ENCODE assay signal across 10 cellular contexts in genomic region chr16:85173077-85173980, GRCh38.
DNase-seq lines count a peak whose midpoint lies in the region; ATAC-seq and TF ChIP-seq lines count a peak whose summit lies in the region.
"Had no signal": no experiment of that assay in that cellular context is flagged by ENCODE, and none has a peak within 500 bp of the region (broad histone marks: within the 10 kb centered on the region; RNA-seq: fewer than 3 reads in every experiment).

No MANE protein-coding gene starts in this region.

- H3K4me3 Mint-ChIP-seq in nephron, result peak overlapping the region; percentile 89 to 95 (median 93)
- H3K4me3 Mint-ChIP-seq: effector memory CD8-positive, alpha-beta T cell; T-cell had no signal

- no peak for DNase-seq in AG09319 (ENCODE audit: extremely low read depth, low read depth)
- peak; percentile 97 for DNase-seq in NCI-H226
- DNase-seq in dermis microvascular lymphatic vessel endothelial cell (ENCODE audit: low read depth in 2 of 2), result peak; percentile 76 to 92
- DNase-seq in DMS153 treated with DMSO at 0.1 percent for 48 hours (lab: John Stamatoyannopoulos, UW; ENCODE audit: unreplicated experiment), result no peak
- DNase-seq in middle frontal gyrus (ENCODE audit: extremely low spot score, low spot score), result no peak
- DNase-seq: effector memory CD8-positive, alpha-beta T cell; T-cell had no signal

- H3K9me3 Mint-ChIP-seq in nephron, result no peaks in the 10 kb centered on the region
- H3K9me3 Mint-ChIP-seq: effector memory CD8-positive, alpha-beta T cell; T-cell had no signal

- peaks cover 75% of the 10 kb centered on the region for H3K4me1 Mint-ChIP-seq in nephron

- H3K27ac Mint-ChIP-seq in nephron, result peak overlapping the region; percentile 62 to 82 (median 69)
- H3K27ac Mint-ChIP-seq: effector memory CD8-positive, alpha-beta T cell; T-cell had no signal

- ATAC-seq in GM18520 (IDR thresholded peaks at IDR 0.05; ENCODE audit: unreplicated experiment) (no peak), GM18519 (IDR thresholded peaks at IDR 0.05; ENCODE audit: low FRiP score, unreplicated experiment) (no peak)
- ATAC-seq: effector memory CD8-positive, alpha-beta T cell; T-cell had no signal

- peaks cover 13% of the 10 kb centered on the region for H3K27me3 Mint-ChIP-seq in nephron (ENCODE audit: low read depth)

- peaks cover 29% of the 10 kb centered on the region for H3K36me3 Mint-ChIP-seq in nephron (ENCODE audit: low read depth)
- H3K36me3 Mint-ChIP-seq: T-cell had no signal

- TF ChIP-seq CTCF in AG09319 (IDR thresholded peaks at IDR 0.05; ENCODE audit: low read depth, low read length) (peak; percentile 34), nephron (IDR thresholded peaks at IDR 0.05; ENCODE audit: unreplicated experiment in 3 of 3) (peak in 1 of 3 experiments; percentile 9)

Comparison
In these comparisons a context has a peak if more than half of its experiments do, and no peak if none do; other contexts are left out.
1. DNase-seq: peak in NCI-H226 (single experiment) and dermis microvascular lymphatic vessel endothelial cell (2 of 2); none in AG09319 (single experiment), DMS153 treated with DMSO at 0.1 percent for 48 hours (single experiment) and middle frontal gyrus (single experiment).